In genomic region chr2:176638167-176639015, GRCh38 we compare ENCODE assay signal across 8 cellular contexts.
DNase-seq lines count a peak whose midpoint lies in the region; ATAC-seq, FAIRE-seq and TF ChIP-seq lines count a peak whose summit lies in the region.

No MANE protein-coding gene starts in this region.

- H3K18ac ChIP-seq in neuronal stem cell (ENCODE audit: low read length), result no peak overlapping the region

- no CpG with 5 or more reads among the region's 39 CpGs for WGBS in neuronal stem cell (ENCODE audit: extremely low coverage in 2 of 2, insufficient read length in 2 of 2, insufficient replicate concordance in 1 of 2), 2 donors

- H3K4ac ChIP-seq in neuronal stem cell (ENCODE audit: low read length), result no peak overlapping the region

- peak overlapping the region; percentile 94 for H2AFZ ChIP-seq in neuronal stem cell (ENCODE audit: low read length)

- no peaks in the 10 kb centered on the region for H3K36me3 Mint-ChIP-seq in IgD-negative memory B cell

- H2AK5ac ChIP-seq in neuronal stem cell (ENCODE audit: low read depth, low read length), result no peak overlapping the region

- no peak overlapping the region for H2BK15ac ChIP-seq in neuronal stem cell (ENCODE audit: low read length)

- no peaks in the 10 kb centered on the region for H3K79me1 ChIP-seq in neuronal stem cell (ENCODE audit: low read depth, low read length)

- DNase-seq in DMS 273 treated with DMSO at 0.1 percent for 48 hours (lab: John Stamatoyannopoulos, UW), result peak; percentile 32
- peak; percentile 80 for DNase-seq in RKO (ENCODE audit: low spot score)
- peak; percentile 6 for DNase-seq in activated gamma-delta T cell treated with anti-CD3 and anti-CD28 coated beads, Interleukin-2, amount 50 U/mL, for 16 hours (ENCODE audit: low read depth)
- peak; percentile 78 to 82 for DNase-seq in frontal cortex (ENCODE audit: low spot score in 2 of 2)
- peak; percentile 48 for DNase-seq in neuronal stem cell (ENCODE audit: low spot score)
- DNase-seq in tibial artery, result peak; percentile 40 to 75

- H3K4me2 ChIP-seq in neuronal stem cell (ENCODE audit: insufficient read depth, low read length, poor library complexity, severe bottlenecking), result peak overlapping the region; percentile 69

- H3K14ac ChIP-seq in neuronal stem cell (ENCODE audit: low read length), result no peak overlapping the region

- no peak overlapping the region for H4K8ac ChIP-seq in neuronal stem cell (ENCODE audit: low read depth, low read length)

- H3K27me3 ChIP-seq in neuronal stem cell (ENCODE audit: control insufficient read depth in 3 of 3, insufficient read depth in 3 of 3, low read depth in 1 of 3, low read length in 3 of 3) (peaks cover 7 to 87% (median 33%) of the 10 kb centered on the region in 3 experiments), tibial artery (peaks cover 0 to 51% of the 10 kb centered on the region in 2 donors)

- no peak overlapping the region for H4K91ac ChIP-seq in neuronal stem cell (ENCODE audit: low read depth, low read length, poor library complexity)

- no peaks in the 10 kb centered on the region for H3K36me3 ChIP-seq in neuronal stem cell (replicated peaks in 1 of 2; ENCODE audit: control insufficient read depth in 2 of 2, insufficient read depth in 2 of 2, low read length in 2 of 2)
- no peaks in the 10 kb centered on the region for H3K36me3 ChIP-seq in tibial artery

- ATAC-seq in GM21529 (IDR thresholded peaks at IDR 0.05; ENCODE audit: unreplicated experiment), result peak; percentile 87

- H3K27me3 Mint-ChIP-seq in IgD-negative memory B cell, result peaks cover 24% of the 10 kb centered on the region

- H3K23ac ChIP-seq in neuronal stem cell (ENCODE audit: low read depth, low read length, poor library complexity), result no peak overlapping the region

- TF ChIP-seq CTCF in tibial artery (IDR thresholded peaks at IDR 0.05), result peak; percentile 71 to 74

- H3K27ac Mint-ChIP-seq in IgD-negative memory B cell, result no peak overlapping the region

- peaks cover 4 to 5% (median 4%) of the 10 kb centered on the region in 3 donors for H3K4me1 Mint-ChIP-seq in IgD-negative memory B cell

- H3K9me3 Mint-ChIP-seq in IgD-negative memory B cell, result peaks cover 0 to 2% (median 0%) of the 10 kb centered on the region in 3 donors

- no peak for FAIRE-seq in frontal cortex (lab: Jason Lieb, UNC)

- H3K4me3 Mint-ChIP-seq in IgD-negative memory B cell, result peak overlapping the region; percentile 72 to 86 (median 82)

- no peak overlapping the region for H2BK120ac ChIP-seq in neuronal stem cell (ENCODE audit: low read depth, low read length)

- H2BK12ac ChIP-seq in neuronal stem cell (ENCODE audit: low read length), result no peak overlapping the region

- H3K4me1 ChIP-seq in neuronal stem cell (ENCODE audit: control insufficient read depth in 2 of 2, insufficient read depth in 1 of 2, low read depth in 1 of 2, low read length in 2 of 2) (no peaks in the 10 kb centered on the region), tibial artery (peaks cover 0 to 7% (median 5%) of the 10 kb centered on the region in 4 donors)

- H3K9me3 ChIP-seq in neuronal stem cell (replicated peaks in 1 of 2; ENCODE audit: control insufficient read depth in 2 of 2, insufficient read depth in 1 of 2, low read depth in 1 of 2, low read length in 2 of 2) (no peaks in the 10 kb centered on the region), tibial artery (no peaks in the 10 kb centered on the region)

- H2BK5ac ChIP-seq in neuronal stem cell (ENCODE audit: low read length), result no peak overlapping the region

- H3K4me3 ChIP-seq in neuronal stem cell (ENCODE audit: low read length in 2 of 2) (peak overlapping the region; percentile 38 to 62), tibial artery (peak overlapping the region; percentile 52 to 67)

- intact Hi-C loops in tibial artery (cut with DNase I; ENCODE audit: low total_unique reads), result loop anchor here (5.0 kb wide), 3 partner anchors 76 to 511 kb away; partner anchors contain the start of gene HOXD8

- H3K9ac ChIP-seq in neuronal stem cell (ENCODE audit: low read depth, low read length, poor library complexity), result no peak overlapping the region

- H3K27ac ChIP-seq in neuronal stem cell (replicated peaks; ENCODE audit: low read length), result no peak overlapping the region
- H3K27ac ChIP-seq in tibial artery, result peak overlapping the region in 1 of 2 donors; percentile 33

Comparison
In these comparisons a context has a peak if more than half of its experiments do, and no peak if none do; other contexts are left out.
1. DNase-seq: peak in every context shown above with its lines; median percentile 80 in RKO; 80 in frontal cortex; 58 in tibial artery; 48 in neuronal stem cell; 32 in DMS 273 treated with DMSO at 0.1 percent for 48 hours; 6 in activated gamma-delta T cell treated with anti-CD3 and anti-CD28 coated beads, Interleukin-2, amount 50 U/mL, for 16 hours.